In the genomic region with DNA sequence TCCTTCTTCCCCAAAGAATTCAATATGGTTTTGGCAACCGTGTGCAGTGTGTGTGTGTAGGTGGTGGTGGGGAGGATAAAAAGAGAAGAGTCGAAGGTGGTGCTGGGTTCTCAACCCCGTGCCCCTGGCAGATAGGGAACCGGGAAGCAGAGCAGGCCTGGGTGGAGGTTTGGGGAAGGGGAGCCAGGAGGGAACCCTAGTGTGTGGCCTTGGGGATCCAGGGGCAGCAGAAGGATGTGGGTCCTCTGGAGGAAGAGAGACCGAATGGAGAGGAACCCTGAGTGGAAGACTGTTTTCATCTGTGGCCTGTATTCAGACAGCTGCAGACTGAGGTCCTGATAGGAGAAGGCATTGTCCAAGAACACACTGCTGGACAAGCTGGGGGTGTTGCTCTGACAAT, we compare ENCODE assay signal across 16 cellular contexts.
DNase-seq lines count a peak whose midpoint lies in the region; ATAC-seq and TF ChIP-seq lines count a peak whose summit lies in the region.
"Had no signal": no experiment of that assay in that cellular context is flagged by ENCODE, and none has a peak within 500 bp of the region (broad histone marks: within the 10 kb centered on the region; RNA-seq: fewer than 3 reads in every experiment).

No MANE protein-coding gene starts in this region.

- no peak overlapping the region for H3K4me3 Mint-ChIP-seq in activated CD4-positive, alpha-beta T cell treated with anti-CD3 and anti-CD28 coated beads, Interleukin-2, amount 10 ng/mL, durations not matched to agents 7 days and 5 days
- H3K4me3 Mint-ChIP-seq in activated CD4-positive, alpha-beta T cell treated with anti-CD3 and anti-CD28 coated beads for 36 hours: no peak overlapping the region
- no peak overlapping the region for H3K4me3 Mint-ChIP-seq in glutamatergic neuron (ENCODE audit: unreplicated experiment)
- no peak overlapping the region for H3K4me3 Mint-ChIP-seq in endothelial cell (ENCODE audit: unreplicated experiment)
- H3K4me3 Mint-ChIP-seq: CD4-positive, alpha-beta T cell; IgD-negative memory B cell had no signal

- TF ChIP-seq CTCF in glutamatergic neuron (IDR thresholded peaks at IDR 0.05; ENCODE audit: partially characterized antibody, unreplicated experiment) (no peak), osteoblast (IDR thresholded peaks at IDR 0.05; ENCODE audit: extremely low read depth, low read depth, low read length) (no peak), endothelial cell (IDR thresholded peaks at IDR 0.05; ENCODE audit: unreplicated experiment) (no peak)

- POLR2A ChIA-PET in activated CD4-positive, alpha-beta T cell treated with anti-CD3 and anti-CD28 coated beads, Interleukin-2, amount 10 ng/mL, durations not matched to agents 7 days and 5 days (lab: Charles Lee): no interaction called here
- POLR2A ChIA-PET in activated CD4-positive, alpha-beta T cell treated with anti-CD3 and anti-CD28 coated beads for 36 hours (lab: Charles Lee): no interaction called here

- CTCF ChIA-PET in activated CD4-positive, alpha-beta T cell treated with anti-CD3 and anti-CD28 coated beads, Interleukin-2, amount 10 ng/mL, durations not matched to agents 7 days and 5 days (lab: Charles Lee): no interaction called here
- CTCF ChIA-PET in activated CD4-positive, alpha-beta T cell treated with anti-CD3 and anti-CD28 coated beads for 36 hours (lab: Charles Lee): no interaction called here

- no peaks in the 10 kb centered on the region for H3K4me1 ChIP-seq in osteoblast (ENCODE audit: insufficient read depth, low read length)
- H3K4me1 ChIP-seq: A549, Caco-2, HAP-1 had no signal

- H3K27ac ChIP-seq in osteoblast (ENCODE audit: low read depth, low read length): no peak overlapping the region
- H3K27ac ChIP-seq: 22Rv1, A549, C4-2B had no signal

- no peak overlapping the region for H2AFZ ChIP-seq in osteoblast (ENCODE audit: low read length)

- intact Hi-C loops in activated CD4-positive, alpha-beta T cell treated with anti-CD3 and anti-CD28 coated beads for 36 hours (cut with DNase I, micrococcal nuclease): no loop called here

- peak overlapping the region; percentile 72 for H3K27ac Mint-ChIP-seq in activated CD4-positive, alpha-beta T cell treated with anti-CD3 and anti-CD28 coated beads, Interleukin-2, amount 10 ng/mL, durations not matched to agents 7 days and 5 days
- H3K27ac Mint-ChIP-seq in activated CD4-positive, alpha-beta T cell treated with anti-CD3 and anti-CD28 coated beads for 36 hours: no peak overlapping the region
- peak overlapping the region; percentile 77 for H3K27ac Mint-ChIP-seq in glutamatergic neuron (ENCODE audit: unreplicated experiment)
- H3K27ac Mint-ChIP-seq in endothelial cell (ENCODE audit: unreplicated experiment): no peak overlapping the region
- H3K27ac Mint-ChIP-seq: CD4-positive, alpha-beta T cell; IgD-negative memory B cell had no signal

- no peaks in the 10 kb centered on the region for H3K36me3 ChIP-seq in osteoblast (ENCODE audit: insufficient read depth, low read length)
- H3K36me3 ChIP-seq: HAP-1 had no signal

- H4K20me1 ChIP-seq in osteoblast (ENCODE audit: insufficient read depth, low read length): no peaks in the 10 kb centered on the region

- H3K4me1 Mint-ChIP-seq in activated CD4-positive, alpha-beta T cell treated with anti-CD3 and anti-CD28 coated beads, Interleukin-2, amount 10 ng/mL, durations not matched to agents 7 days and 5 days: no peaks in the 10 kb centered on the region
- no peaks in the 10 kb centered on the region for H3K4me1 Mint-ChIP-seq in activated CD4-positive, alpha-beta T cell treated with anti-CD3 and anti-CD28 coated beads for 36 hours
- peaks cover 41% of the 10 kb centered on the region for H3K4me1 Mint-ChIP-seq in glutamatergic neuron (ENCODE audit: low read depth, unreplicated experiment)
- peaks cover 6% of the 10 kb centered on the region for H3K4me1 Mint-ChIP-seq in endothelial cell (ENCODE audit: unreplicated experiment)
- H3K4me1 Mint-ChIP-seq: IgD-negative memory B cell had no signal

- H3K79me2 ChIP-seq in osteoblast (ENCODE audit: insufficient read depth, low read length): no peaks in the 10 kb centered on the region

- no peaks in the 10 kb centered on the region for H3K27me3 Mint-ChIP-seq in activated CD4-positive, alpha-beta T cell treated with anti-CD3 and anti-CD28 coated beads, Interleukin-2, amount 10 ng/mL, durations not matched to agents 7 days and 5 days
- H3K27me3 Mint-ChIP-seq in activated CD4-positive, alpha-beta T cell treated with anti-CD3 and anti-CD28 coated beads for 36 hours: peaks cover 3% of the 10 kb centered on the region
- peaks cover 11% of the 10 kb centered on the region for H3K27me3 Mint-ChIP-seq in glutamatergic neuron (ENCODE audit: unreplicated experiment)
- H3K27me3 Mint-ChIP-seq in endothelial cell (ENCODE audit: unreplicated experiment): peaks cover 3% of the 10 kb centered on the region

- no peak for DNase-seq in activated CD4-positive, alpha-beta T cell treated with anti-CD3 and anti-CD28 coated beads, Interleukin-2, amount 10 ng/mL, durations not matched to agents 7 days and 5 days
- DNase-seq in activated CD4-positive, alpha-beta T cell treated with anti-CD3 and anti-CD28 coated beads for 36 hours: no peak
- DNase-seq in glutamatergic neuron: no peak
- peak; percentile 75 for DNase-seq in osteoblast (ENCODE audit: insufficient read length, low spot score, missing footprints)
- DNase-seq in central memory CD4-positive, alpha-beta T cell: no peak
- DNase-seq in endothelial cell (ENCODE audit: low spot score): no peak
- DNase-seq: AML-193; CD4-positive, alpha-beta T cell had no signal

- no peaks in the 10 kb centered on the region for H3K36me3 Mint-ChIP-seq in activated CD4-positive, alpha-beta T cell treated with anti-CD3 and anti-CD28 coated beads, Interleukin-2, amount 10 ng/mL, durations not matched to agents 7 days and 5 days (ENCODE audit: low read depth)
- no peaks in the 10 kb centered on the region for H3K36me3 Mint-ChIP-seq in activated CD4-positive, alpha-beta T cell treated with anti-CD3 and anti-CD28 coated beads for 36 hours (ENCODE audit: low read depth)
- H3K36me3 Mint-ChIP-seq in glutamatergic neuron (ENCODE audit: unreplicated experiment) (peaks cover 4% of the 10 kb centered on the region), endothelial cell (ENCODE audit: low read depth, unreplicated experiment) (no peaks in the 10 kb centered on the region)
- H3K36me3 Mint-ChIP-seq: IgD-negative memory B cell had no signal

- H3K4me2 ChIP-seq in osteoblast (ENCODE audit: insufficient read depth, low read length): no peak overlapping the region
- H3K4me2 ChIP-seq: A549 had no signal

- ATAC-seq in activated CD4-positive, alpha-beta T cell treated with anti-CD3 and anti-CD28 coated beads for 36 hours: no peak
- no peak for ATAC-seq in GM18867 (IDR thresholded peaks at IDR 0.05; ENCODE audit: unreplicated experiment)
- ATAC-seq: A549, HepG2 had no signal

- H3K9me3 Mint-ChIP-seq in activated CD4-positive, alpha-beta T cell treated with anti-CD3 and anti-CD28 coated beads, Interleukin-2, amount 10 ng/mL, durations not matched to agents 7 days and 5 days: no peaks in the 10 kb centered on the region
- no peaks in the 10 kb centered on the region for H3K9me3 Mint-ChIP-seq in activated CD4-positive, alpha-beta T cell treated with anti-CD3 and anti-CD28 coated beads for 36 hours (ENCODE audit: low read depth)
- peaks cover 13% of the 10 kb centered on the region for H3K9me3 Mint-ChIP-seq in glutamatergic neuron (ENCODE audit: unreplicated experiment)
- H3K9me3 Mint-ChIP-seq in endothelial cell (ENCODE audit: unreplicated experiment): no peaks in the 10 kb centered on the region
- H3K9me3 Mint-ChIP-seq: CD4-positive, alpha-beta T cell; IgD-negative memory B cell had no signal

- peaks cover 4% of the 10 kb centered on the region for H3K9me3 ChIP-seq in osteoblast (ENCODE audit: low read depth, low read length)
- H3K9me3 ChIP-seq: A549, HAP-1 had no signal

- no peaks in the 10 kb centered on the region for H3K27me3 ChIP-seq in osteoblast (ENCODE audit: insufficient read depth, low read length)

- H3K4me3 ChIP-seq in osteoblast (ENCODE audit: insufficient read depth, low read length): no peak overlapping the region
- H3K4me3 ChIP-seq: A549, HAP-1 had no signal

Comparison
In these comparisons a context has a peak if more than half of its experiments do, and no peak if none do; other contexts are left out.
1. H3K27ac Mint-ChIP-seq: peak in activated CD4-positive, alpha-beta T cell treated with anti-CD3 and anti-CD28 coated beads, Interleukin-2, amount 10 ng/mL, durations not matched to agents 7 days and 5 days (single experiment) and glutamatergic neuron (single experiment); none in activated CD4-positive, alpha-beta T cell treated with anti-CD3 and anti-CD28 coated beads for 36 hours (single experiment) and endothelial cell (single experiment).